In the genomic region with DNA sequence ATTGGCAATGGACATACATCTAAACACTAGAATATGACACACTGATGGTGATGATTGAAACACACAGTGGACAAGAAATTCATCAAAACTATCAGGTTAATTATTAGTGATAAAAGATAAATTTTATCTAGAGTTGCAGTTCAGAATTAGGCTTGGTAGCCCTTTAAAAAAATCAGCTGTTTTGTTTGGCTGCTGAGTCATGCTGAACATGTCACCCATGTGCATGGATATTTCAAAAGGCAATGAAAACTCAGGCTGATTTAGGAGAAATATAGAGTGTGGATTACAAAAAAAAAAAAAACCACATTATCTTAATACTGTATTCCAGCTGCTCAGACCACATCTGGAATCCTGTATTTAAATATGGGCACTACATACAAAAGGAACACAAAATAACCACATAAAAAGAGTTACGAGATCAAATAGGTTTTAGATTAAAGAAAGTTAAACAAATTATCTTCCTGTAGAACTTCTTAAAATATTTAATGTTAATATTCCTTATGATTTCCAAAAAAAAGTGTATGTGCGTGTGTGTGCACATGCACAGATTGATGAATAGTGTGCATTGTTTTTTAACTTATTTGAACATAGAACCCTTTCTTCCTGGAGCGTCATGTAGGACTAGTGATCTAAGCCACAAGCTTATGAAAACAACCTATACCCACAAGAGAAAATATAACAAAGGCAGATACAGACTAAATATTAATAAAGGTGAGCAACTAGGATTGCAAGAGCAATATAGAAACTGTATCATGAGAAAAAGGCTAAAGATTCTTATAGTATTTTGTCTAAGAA, we compare ENCODE assay signal across 13 cellular contexts.
A peak's percentile ranks its signal among the peaks of the same experiment; 100 is the strongest.
DNase-seq lines count a peak whose midpoint lies in the region; ATAC-seq lines count a peak whose summit lies in the region.
"Had no signal": no experiment of that assay in that cellular context is flagged by ENCODE, and none has a peak within 500 bp of the region (broad histone marks: within the 10 kb centered on the region; RNA-seq: fewer than 3 reads in every experiment).

No MANE protein-coding gene starts in this region.

- WGBS in GM23248 (ENCODE audit: low coverage in 1 of 2, low lambda C conversion rate in 2 of 2, missing lambda C conversion rate in 2 of 2), 2 experiments: 95 to 99% methylated on average over 3 of the region's 3 CpGs

- H3K36me3 ChIP-seq in GM23248 (ENCODE audit: low read depth) (no peaks in the 10 kb centered on the region), HAP-1 (replicated peaks) (peaks cover 7% of the 10 kb centered on the region; the same call in 1 of the 2 replicates)
- H3K36me3 ChIP-seq: thoracic aorta had no signal

- H3K9ac ChIP-seq in GM23248: no peak overlapping the region

- H3K27me3 ChIP-seq in GM23248 (replicated peaks; ENCODE audit: insufficient read depth) (no peaks in the 10 kb centered on the region), HAP-1 (ENCODE audit: low read depth) (no peaks in the 10 kb centered on the region)
- H3K27me3 ChIP-seq: hepatocyte had no signal

- DNase-seq in GM23248 (peak; percentile 62), astrocyte of the hippocampus (ENCODE audit: low read depth, low spot score) (peak; percentile 44), globus pallidus (ENCODE audit: low spot score) (peak; percentile 27), substantia nigra (lab: John Stamatoyannopoulos, UW) (no peak), HAP-1 (ENCODE audit: low spot score in 2 of 2) (no peak), amniotic stem cell (lab: John Stamatoyannopoulos, UW) (no peak)
- DNase-seq: amygdala; DMS79 treated with DMSO at 0.1 percent for 48 hours; effector memory CD4-positive, alpha-beta T cell; NCI-H2171 treated with DMSO at 0.1 percent for 48 hours had no signal

- no peaks in the 10 kb centered on the region; the same call in 1 of the 2 replicates for H3F3A ChIP-seq in GM23248 (ENCODE audit: insufficient read depth)

- H2AFZ ChIP-seq in GM23248: no peak overlapping the region
- H2AFZ ChIP-seq: hepatocyte had no signal

- no peak for ATAC-seq in GM18502 (IDR thresholded peaks at IDR 0.05; ENCODE audit: poor library complexity, unreplicated experiment)

- H3K4me1 ChIP-seq in GM23248 (ENCODE audit: insufficient read depth) (0 out of 2 replicates have a peak, but pooled peaks cover 4% of the 10 kb centered on the region), HAP-1 (peaks cover 11% of the 10 kb centered on the region)

- no peaks in the 10 kb centered on the region for H3K79me2 ChIP-seq in GM23248 (ENCODE audit: insufficient read depth)
- H3K79me2 ChIP-seq: hepatocyte had no signal

- H3K9me2 ChIP-seq in GM23248 (ENCODE audit: insufficient read depth): no peaks in the 10 kb centered on the region

- no peaks in the 10 kb centered on the region for H4K20me1 ChIP-seq in GM23248 (ENCODE audit: insufficient read depth)

- H3K9me3 ChIP-seq in GM23248 (ENCODE audit: low read depth) (no peaks in the 10 kb centered on the region), HAP-1 (no peaks in the 10 kb centered on the region)
- H3K9me3 ChIP-seq: thoracic aorta had no signal

- H3K27ac ChIP-seq in GM23248 (no peak overlapping the region), substantia nigra (ENCODE audit: low read depth, low read length, poor library complexity, severe bottlenecking) (peak overlapping the region; percentile 12)
- H3K27ac ChIP-seq: hepatocyte, thoracic aorta had no signal

- in situ Hi-C loops in GM23248 (cut with MboI): no loop called here
- in situ Hi-C loops in HAP-1 (cut with MboI; ENCODE audit: low sequenced_read_pairs): no loop called here

- H3K4me3 ChIP-seq in GM23248: no peak overlapping the region
- H3K4me3 ChIP-seq in HAP-1: no peak overlapping the region
- H3K4me3 ChIP-seq: hepatocyte, thoracic aorta had no signal

- H3K4me2 ChIP-seq in GM23248 (ENCODE audit: unreplicated experiment): no peak overlapping the region
- H3K4me2 ChIP-seq: hepatocyte had no signal

Comparison
In these comparisons a context has a peak if more than half of its experiments do, and no peak if none do; other contexts are left out.
1. DNase-seq: peak in GM23248 (single experiment), astrocyte of the hippocampus (single experiment) and globus pallidus (single experiment); none in substantia nigra (0 of 49), HAP-1 (0 of 2) and amniotic stem cell (single experiment).